Comparison of ENCODE assay signal across 16 cellular contexts in genomic region chr6:18147160-18147559, GRCh38. TPM values are rescaled to one million over a fixed set of nuclear protein-coding genes. Genes with fewer than 3 reads are reported as not detected.
DNase-seq lines count a peak whose midpoint lies in the region; ATAC-seq, FAIRE-seq and TF ChIP-seq lines count a peak whose summit lies in the region.
"Had no signal": no experiment of that assay in that cellular context is flagged by ENCODE, and none has a peak within 500 bp of the region (broad histone marks: within the 10 kb centered on the region; RNA-seq: fewer than 3 reads in every experiment).

No MANE protein-coding gene starts in this region.

- no peak for TF ChIP-seq RAD21 in HepG2 (CRISPR knock-in tag; IDR thresholded peaks at IDR 0.05)

- WGBS in HepG2 (ENCODE audit: low lambda C conversion rate): 28% methylated on average over 2 of the region's 2 CpGs

- H3K27ac ChIP-seq in ACC112 (ENCODE audit: low read depth, low read length) (peak overlapping the region; percentile 77), HepG2 (ENCODE audit: extremely low read length, insufficient read depth, low read length) (peak overlapping the region; percentile 57)
- H3K27ac ChIP-seq: esophagus squamous epithelium had no signal

- no peak overlapping the region for H3K4me3 ChIP-seq in ACC112 (ENCODE audit: low read depth, low read length)
- H3K4me3 ChIP-seq in HepG2 (replicated peaks in 1 of 3; ENCODE audit: insufficient read depth in 1 of 3, low read depth in 2 of 3, low read length in 3 of 3): no peak overlapping the region; a peak in 1 of 6 replicates
- H3K4me3 ChIP-seq: esophagus squamous epithelium, GM23338 had no signal

- no TSS peak for BruUV-seq in HepG2 (replicated peaks; lab: Mats Ljungman, UMichigan)

- H3K27me3 ChIP-seq in ACC112 (ENCODE audit: insufficient read depth, low read length) (no peaks in the 10 kb centered on the region), HepG2 (ENCODE audit: control insufficient read depth in 1 of 2, insufficient read depth in 2 of 2, low read length in 2 of 2) (no peaks in the 10 kb centered on the region)
- H3K27me3 ChIP-seq: esophagus squamous epithelium had no signal

- TF ChIP-seq EP300 in HepG2 (IDR thresholded peaks at IDR 0.05; ENCODE audit: low read depth in 2 of 2, low read length in 2 of 2): no peak; a peak in 1 of 4 replicates
- TF ChIP-seq EP300 in HepG2 (CRISPR knock-in tag; IDR thresholded peaks at IDR 0.05; ENCODE audit: borderline replicate concordance): no peak

- H3K79me2 ChIP-seq in ACC112 (ENCODE audit: control insufficient read depth, insufficient read depth, low read length, unreplicated experiment) (no peaks in the 10 kb centered on the region), HepG2 (ENCODE audit: insufficient read depth, low read length) (no peaks in the 10 kb centered on the region)

- DNase-seq in GM04503 (ENCODE audit: low read depth) (peak; percentile 47), astrocyte of the hippocampus (ENCODE audit: low read depth, low spot score) (peak; percentile 26), HepG2 (ENCODE audit: low spot score) (peak; percentile 58), SW 1271 (lab: John Stamatoyannopoulos, UW) (no peak), NCI-H128 (lab: John Stamatoyannopoulos, UW; ENCODE audit: unreplicated experiment) (no peak)
- DNase-seq: activated effector memory CD4-positive, alpha-beta T cell treated with anti-CD3 and anti-CD28 coated beads, Interleukin-2, amount 50 U/mL, for 16 hours; cerebellar nuclear complex; esophagus squamous epithelium; natural killer cell; NCI-H1436; NCI-H774; stimulated activated CD8-positive, alpha-beta memory T cell treated with anti-CD3 and anti-CD28 coated beads, Interleukin-4, amount 100 ng/mL, for 48 hours had no signal

- CTCF ChIA-PET in HepG2 (lab: Yijun Ruan, JAX; ENCODE audit: low intra/inter-chr PET ratio, low total read pairs): no interaction called here

- FAIRE-seq in HepG2 (lab: Jason Lieb, UNC): no peak

- intact Hi-C loops in HepG2 (cut with micrococcal nuclease; ENCODE audit: unreplicated experiment): no loop called here

- H3K9ac ChIP-seq in HepG2 (ENCODE audit: insufficient read depth, low read depth, low read length): no peak overlapping the region; the same call in 1 of the 2 replicates

- peak; percentile 58 for ATAC-seq in HepG2
- ATAC-seq in HG02884 (IDR thresholded peaks at IDR 0.05; ENCODE audit: unreplicated experiment): no peak
- ATAC-seq in GM19328 (IDR thresholded peaks at IDR 0.05; ENCODE audit: unreplicated experiment): no peak
- ATAC-seq: GM23338, natural killer cell had no signal

- H4K20me1 ChIP-seq in HepG2 (ENCODE audit: insufficient read depth, low read length): no peaks in the 10 kb centered on the region

- H3K4me1 ChIP-seq in ACC112 (ENCODE audit: control insufficient read depth, insufficient read depth, low read length, unreplicated experiment) (peaks cover 22% of the 10 kb centered on the region), HepG2 (ENCODE audit: insufficient read depth, low read length) (peaks cover 36% of the 10 kb centered on the region)
- H3K4me1 ChIP-seq: esophagus squamous epithelium had no signal

- no peak for TF ChIP-seq CTCF in HepG2 (CRISPR knock-in tag; IDR thresholded peaks at IDR 0.05)

- H3K36me3 ChIP-seq in ACC112 (ENCODE audit: insufficient read depth, low read length) (no peaks in the 10 kb centered on the region; the same call in none of the 2 replicates), HepG2 (replicated peaks in 1 of 2; ENCODE audit: control insufficient read depth in 1 of 2, insufficient read depth in 2 of 2, low read length in 2 of 2) (peaks cover 1 to 14% of the 10 kb centered on the region in 2 experiments; a peak in 3 of 5 replicates)

- POLR2A ChIA-PET in HepG2 (lab: Yijun Ruan, JAX): no interaction called here

- no peak for TF ChIP-seq POLR2A in HepG2 (IDR thresholded peaks at IDR 0.05; ENCODE audit: insufficient read depth in 1 of 2, low read depth in 2 of 2, low read length in 2 of 2)

- in situ Hi-C loops in HepG2 (cut with HindIII; ENCODE audit: extremely low pct_ligation_motif_present, low pct_unique_long_range_greater_than_20kb): no loop called here

- peak overlapping the region; percentile 28 for H3K4me2 ChIP-seq in HepG2 (ENCODE audit: low read depth, low read length)
- H3K4me2 ChIP-seq: GM23338 had no signal

- no peaks in the 10 kb centered on the region for H3K9me3 ChIP-seq in HepG2 (ENCODE audit: low read length)
- H3K9me3 ChIP-seq: esophagus squamous epithelium had no signal

- no peak overlapping the region for H2AFZ ChIP-seq in ACC112 (ENCODE audit: low read length, unreplicated experiment)
- no peak overlapping the region for H2AFZ ChIP-seq in HepG2 (ENCODE audit: low read length)
- H2AFZ ChIP-seq: GM23338 had no signal

RNA-seq across cellular contexts. Expression of gene TPMT, which starts 7.7 kb away (rescaled TPM):
- 22.8 and 33.3 TPM in 2 replicates for total RNA-seq in HepG2 (2016; rRNA removed; fragmentation: Illumina TruSeq; extraction: Trizol)
- 6.9 and 7.2 TPM in 2 replicates for total RNA-seq in HepG2 (2016; cell fraction: cytosol; rRNA removed; fragmentation: Illumina TruSeq; extraction: Trizol; ENCODE audit: low read depth)
- total RNA-seq in HepG2 (2016; cell fraction: insoluble cytoplasmic fraction; rRNA removed; fragmentation: Illumina TruSeq; extraction: Trizol): 22.5 and 34.3 TPM in 2 replicates
- total RNA-seq in HepG2 (2016; cell fraction: membrane; rRNA removed; fragmentation: Illumina TruSeq; extraction: Trizol): 16.6 and 17.8 TPM in 2 replicates
- total RNA-seq in HepG2 (2016; cell fraction: nucleus; rRNA removed; fragmentation: Illumina TruSeq; extraction: Trizol): 8.8 and 9.6 TPM in 2 replicates
- 9.5 and 11.1 TPM in 2 replicates for polyA plus RNA-seq in HepG2 (2011; rRNA removed)
- 6.1 and 8.9 TPM in 2 replicates for polyA plus RNA-seq in HepG2 (2011; cell fraction: cytosol; rRNA removed)
- polyA plus RNA-seq in HepG2 (2011; cell fraction: nucleus; rRNA removed): 1.9 and 2.4 TPM in 2 replicates
- polyA plus RNA-seq in HepG2 (2012): 9.8 and 12.6 TPM in 2 replicates
- 9.7 and 11.0 TPM in 2 replicates for polyA plus RNA-seq in HepG2 (2016; cell fraction: cytosol; fragmentation: Illumina TruSeq; extraction: Trizol; ENCODE audit: low read depth)
- polyA plus RNA-seq in HepG2 (2016; cell fraction: insoluble cytoplasmic fraction; fragmentation: Illumina TruSeq; extraction: Trizol; ENCODE audit: low read depth): 43.3 and 51.0 TPM in 2 replicates
- polyA plus RNA-seq in HepG2 (2016; cell fraction: membrane; fragmentation: Illumina TruSeq; extraction: Trizol; ENCODE audit: low read depth): 18.1 and 18.9 TPM in 2 replicates
- polyA plus RNA-seq in HepG2 (2016; cell fraction: nucleus; fragmentation: Illumina TruSeq; extraction: Trizol; ENCODE audit: insufficient read depth, low read depth): 17.2 and 20.4 TPM in 2 replicates
- polyA minus RNA-seq in HepG2 (2011; rRNA and poly(A)+ RNA removed; ENCODE audit: low replicate concordance): 2.2 and 4.7 TPM in 2 replicates
- polyA minus RNA-seq in HepG2 (2011; cell fraction: cytosol; rRNA and poly(A)+ RNA removed): 4.4 TPM in 2 replicates
- polyA minus RNA-seq in HepG2 (2011; cell fraction: nucleus; rRNA and poly(A)+ RNA removed): 3.2 and 4.7 TPM in 2 replicates

RNA-seq across cellular contexts. Expression of gene KDM1B, which starts 8.1 kb away (rescaled TPM):
- 13.2 and 22.1 TPM in 2 replicates for total RNA-seq in HepG2 (2016; rRNA removed; fragmentation: Illumina TruSeq; extraction: Trizol)
- total RNA-seq in HepG2 (2016; cell fraction: cytosol; rRNA removed; fragmentation: Illumina TruSeq; extraction: Trizol; ENCODE audit: low read depth): 5.9 and 7.8 TPM in 2 replicates
- 13.0 and 19.5 TPM in 2 replicates for total RNA-seq in HepG2 (2016; cell fraction: insoluble cytoplasmic fraction; rRNA removed; fragmentation: Illumina TruSeq; extraction: Trizol)
- 9.4 and 9.5 TPM in 2 replicates for total RNA-seq in HepG2 (2016; cell fraction: membrane; rRNA removed; fragmentation: Illumina TruSeq; extraction: Trizol)
- total RNA-seq in HepG2 (2016; cell fraction: nucleus; rRNA removed; fragmentation: Illumina TruSeq; extraction: Trizol): 11.7 and 12.5 TPM in 2 replicates
- polyA plus RNA-seq in HepG2 (2011; rRNA removed): 9.2 and 9.8 TPM in 2 replicates
- polyA plus RNA-seq in HepG2 (2011; cell fraction: cytosol; rRNA removed): 6.8 and 7.3 TPM in 2 replicates
- 7.2 and 8.6 TPM in 2 replicates for polyA plus RNA-seq in HepG2 (2011; cell fraction: nucleus; rRNA removed)
- 8.3 and 8.4 TPM in 2 replicates for polyA plus RNA-seq in HepG2 (2012)
- 1.1 and 1.2 TPM in 2 replicates for polyA plus RNA-seq in HepG2 (2016; cell fraction: cytosol; fragmentation: Illumina TruSeq; extraction: Trizol; ENCODE audit: low read depth)
- 21.7 and 21.8 TPM in 2 replicates for polyA plus RNA-seq in HepG2 (2016; cell fraction: insoluble cytoplasmic fraction; fragmentation: Illumina TruSeq; extraction: Trizol; ENCODE audit: low read depth)
- polyA plus RNA-seq in HepG2 (2016; cell fraction: membrane; fragmentation: Illumina TruSeq; extraction: Trizol; ENCODE audit: low read depth): 4.8 and 5.0 TPM in 2 replicates
- polyA plus RNA-seq in HepG2 (2016; cell fraction: nucleus; fragmentation: Illumina TruSeq; extraction: Trizol; ENCODE audit: insufficient read depth, low read depth): 16.9 and 18.0 TPM in 2 replicates
- 12.9 and 19.5 TPM in 2 replicates for polyA minus RNA-seq in HepG2 (2011; rRNA and poly(A)+ RNA removed; ENCODE audit: low replicate concordance)
- 10.6 and 12.8 TPM in 2 replicates for polyA minus RNA-seq in HepG2 (2011; cell fraction: cytosol; rRNA and poly(A)+ RNA removed)
- polyA minus RNA-seq in HepG2 (2011; cell fraction: nucleus; rRNA and poly(A)+ RNA removed): 7.3 and 9.9 TPM in 2 replicates

RNA-seq across cellular contexts. Expression of gene NHLRC1, which starts 24.7 kb away (rescaled TPM):
- total RNA-seq in HepG2 (2016; rRNA removed; fragmentation: Illumina TruSeq; extraction: Trizol): 0.11 and 0.20 TPM in 2 replicates
- total RNA-seq in HepG2 (2016; cell fraction: cytosol; rRNA removed; fragmentation: Illumina TruSeq; extraction: Trizol; ENCODE audit: low read depth): 0.18 TPM in 1 of 2 replicates, not detected in the other
- 0.10 and 0.17 TPM in 2 replicates for total RNA-seq in HepG2 (2016; cell fraction: insoluble cytoplasmic fraction; rRNA removed; fragmentation: Illumina TruSeq; extraction: Trizol)
- 0.21 and 0.28 TPM in 2 replicates for total RNA-seq in HepG2 (2016; cell fraction: membrane; rRNA removed; fragmentation: Illumina TruSeq; extraction: Trizol)
- 0.25 and 0.28 TPM in 2 replicates for total RNA-seq in HepG2 (2016; cell fraction: nucleus; rRNA removed; fragmentation: Illumina TruSeq; extraction: Trizol)
- polyA plus RNA-seq in HepG2 (2011; rRNA removed): 0.04 TPM in 1 of 2 replicates, not detected in the other
- polyA plus RNA-seq in HepG2 (2011; cell fraction: cytosol; rRNA removed): 0.03 TPM in 1 of 2 replicates, not detected in the other
- 0.06 and 0.07 TPM in 2 replicates for polyA plus RNA-seq in HepG2 (2011; cell fraction: nucleus; rRNA removed)
- polyA plus RNA-seq in HepG2 (2012): not detected in 2 replicates
- 0.08 TPM in 1 of 2 replicates, not detected in the other for polyA plus RNA-seq in HepG2 (2016; cell fraction: cytosol; fragmentation: Illumina TruSeq; extraction: Trizol; ENCODE audit: low read depth)
- 0.10 and 0.16 TPM in 2 replicates for polyA plus RNA-seq in HepG2 (2016; cell fraction: insoluble cytoplasmic fraction; fragmentation: Illumina TruSeq; extraction: Trizol; ENCODE audit: low read depth)
- polyA plus RNA-seq in HepG2 (2016; cell fraction: membrane; fragmentation: Illumina TruSeq; extraction: Trizol; ENCODE audit: low read depth): 0.08 and 0.12 TPM in 2 replicates
- not detected in 2 replicates for polyA plus RNA-seq in HepG2 (2016; cell fraction: nucleus; fragmentation: Illumina TruSeq; extraction: Trizol; ENCODE audit: insufficient read depth, low read depth)
- polyA minus RNA-seq in HepG2 (2011; rRNA and poly(A)+ RNA removed; ENCODE audit: low replicate concordance): not detected in 2 replicates
- not detected in 2 replicates for polyA minus RNA-seq in HepG2 (2011; cell fraction: cytosol; rRNA and poly(A)+ RNA removed)
- polyA minus RNA-seq in HepG2 (2011; cell fraction: nucleus; rRNA and poly(A)+ RNA removed): not detected in 2 replicates

Comparison
In these comparisons a context has a peak if more than half of its experiments do, and no peak if none do; other contexts are left out.
1. DNase-seq: peak in GM04503 (single experiment), astrocyte of the hippocampus (single experiment) and HepG2 (single experiment); none in SW 1271 (0 of 2) and NCI-H128 (single experiment).